Comparison of ENCODE assay signal across 1 cellular context in genomic region chr2:43725711-43726246, GRCh38.
A peak's percentile ranks its signal among the peaks of the same experiment; 100 is the strongest.
TF ChIP-seq lines count a peak whose summit lies in the region.

No MANE protein-coding gene starts in this region.

TF ChIP-seq in H1, 55 proteins besides CTCF, POLR2A, EP300 and RAD21:
- TF ChIP-seq EGR1 (IDR thresholded peaks at IDR 0.05; ENCODE audit: borderline replicate concordance, low read depth, low read length) (no peak), SIN3A (conservative IDR thresholded peaks at IDR 0.05 in 1 of 2, IDR thresholded peaks at IDR 0.05 in 1 of 2; ENCODE audit: low read depth in 1 of 2, low read length in 2 of 2) (no peak), CREB1 (IDR thresholded peaks at IDR 0.05) (no peak), GABPA (IDR thresholded peaks at IDR 0.05; ENCODE audit: borderline replicate concordance, insufficient read depth, low read length) (no peak), TEAD4 (IDR thresholded peaks at IDR 0.05; ENCODE audit: low read depth, low read length) (no peak), KDM1A (IDR thresholded peaks at IDR 0.05; ENCODE audit: borderline replicate concordance, low read length) (peak; percentile 42; the same call in 1 of the 2 replicates)
